ENCODE assay signal across 15 cellular contexts in the genomic region with DNA sequence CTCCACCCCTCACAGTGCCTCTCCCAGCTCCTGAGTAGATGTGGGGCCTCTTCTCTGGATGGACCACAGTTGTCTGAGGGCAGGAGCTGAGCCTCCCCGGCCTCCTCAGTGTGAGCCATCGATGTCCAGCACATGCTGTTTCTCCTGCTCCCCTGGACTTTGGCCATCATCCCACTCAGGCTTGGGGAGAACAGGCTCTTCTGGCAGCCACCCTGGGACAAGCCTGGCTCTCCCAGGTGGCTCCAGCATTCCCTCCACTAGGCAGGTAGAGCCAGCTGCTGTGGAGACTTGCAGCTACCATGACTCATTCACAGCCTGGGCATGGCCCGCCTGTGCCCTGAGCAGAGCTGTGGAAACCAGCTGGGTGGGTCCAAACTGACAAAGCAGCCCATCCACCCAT.
DNase-seq lines count a peak whose midpoint lies in the region; ATAC-seq and TF ChIP-seq lines count a peak whose summit lies in the region.
"Had no signal": no experiment of that assay in that cellular context is flagged by ENCODE, and none has a peak within 500 bp of the region (broad histone marks: within the 10 kb centered on the region; RNA-seq: fewer than 3 reads in every experiment).

No MANE protein-coding gene starts in this region.

- no peak overlapping the region for H3K4me3 Mint-ChIP-seq in WTC11
- H3K4me3 Mint-ChIP-seq: nephron progenitor cell had no signal

- H3K9me3 Mint-ChIP-seq in WTC11, result no peaks in the 10 kb centered on the region
- H3K9me3 Mint-ChIP-seq: nephron progenitor cell had no signal

- H4K91ac ChIP-seq in neuronal stem cell (ENCODE audit: low read depth, low read length, poor library complexity), result peak overlapping the region; percentile 53

- DNase-seq in COLO668 (lab: John Stamatoyannopoulos, UW; ENCODE audit: unreplicated experiment) (peak; percentile 6), NCI-H69 (lab: John Stamatoyannopoulos, UW) (peak; percentile 16), neuronal stem cell (ENCODE audit: low spot score) (no peak), NCI-H2227 treated with DMSO at 0.1 percent for 48 hours (lab: John Stamatoyannopoulos, UW) (no peak), nucleus accumbens (lab: John Stamatoyannopoulos, UW) (no peak), WTC11 (ENCODE audit: low spot score) (no peak)
- DNase-seq: activated CD4-positive, alpha-beta T cell treated with anti-CD3 and anti-CD28 coated beads for 48 hours; Caco-2; dorsolateral prefrontal cortex; NCI-H1092 treated with DMSO at 0.1 percent for 48 hours; NCI-H226; nephron progenitor cell; testis had no signal

- H3K14ac ChIP-seq in neuronal stem cell (ENCODE audit: low read length), result peak overlapping the region; percentile 71

- H3K27me3 ChIP-seq in esophagus (ENCODE audit: control insufficient read depth in 1 of 2, insufficient read depth in 2 of 2, low read length in 2 of 2) (no peaks in the 10 kb centered on the region), neuronal stem cell (ENCODE audit: control insufficient read depth in 3 of 3, insufficient read depth in 3 of 3, low read depth in 1 of 3, low read length in 3 of 3) (no peaks in the 10 kb centered on the region)
- H3K27me3 ChIP-seq: dorsolateral prefrontal cortex, testis had no signal

- ATAC-seq in HG03039 (IDR thresholded peaks at IDR 0.05; ENCODE audit: unreplicated experiment) (no peak), WTC11 (no peak)

- no peaks in the 10 kb centered on the region for H3K9me3 ChIP-seq in esophagus (ENCODE audit: control insufficient read depth in 2 of 2, insufficient read depth in 1 of 2, low read depth in 1 of 2, low read length in 1 of 2)
- H3K9me3 ChIP-seq in neuronal stem cell (replicated peaks in 1 of 2; ENCODE audit: control insufficient read depth in 2 of 2, insufficient read depth in 1 of 2, low read depth in 1 of 2, low read length in 2 of 2), result no peaks in the 10 kb centered on the region
- H3K9me3 ChIP-seq: Caco-2, testis had no signal

- no peaks in the 10 kb centered on the region; the same call in 1 of the 2 replicates for H3K27me3 Mint-ChIP-seq in WTC11 (ENCODE audit: low read depth)

- H4K8ac ChIP-seq in neuronal stem cell (ENCODE audit: low read depth, low read length), result peak overlapping the region; percentile 98

- H2AK5ac ChIP-seq in neuronal stem cell (ENCODE audit: low read depth, low read length), result no peak overlapping the region

- H3K4me1 Mint-ChIP-seq in WTC11, result peaks cover 7% of the 10 kb centered on the region; the same call in 1 of the 2 replicates

- TF ChIP-seq CTCF in WTC11 (IDR thresholded peaks at IDR 0.05), result no peak

- no peak overlapping the region for H3K27ac Mint-ChIP-seq in WTC11
- H3K27ac Mint-ChIP-seq: nephron progenitor cell had no signal

- H2AFZ ChIP-seq in neuronal stem cell (ENCODE audit: low read length), result no peak overlapping the region

- no peak overlapping the region for H3K18ac ChIP-seq in neuronal stem cell (ENCODE audit: low read length)

- H3K36me3 Mint-ChIP-seq in WTC11, result no peaks in the 10 kb centered on the region

- peak overlapping the region; percentile 89 for H3K23ac ChIP-seq in neuronal stem cell (ENCODE audit: low read depth, low read length, poor library complexity)

- no peak overlapping the region for H3K4me2 ChIP-seq in neuronal stem cell (ENCODE audit: insufficient read depth, low read length, poor library complexity, severe bottlenecking)

- no peak overlapping the region for H2BK5ac ChIP-seq in neuronal stem cell (ENCODE audit: low read length)

- H2BK15ac ChIP-seq in neuronal stem cell (ENCODE audit: low read length), result no peak overlapping the region

- POLR2A ChIA-PET in WTC11 (lab: Charles Lee), result no interaction called here

- peaks cover 2 to 13% of the 10 kb centered on the region in 2 donors for H3K4me1 ChIP-seq in esophagus (ENCODE audit: control insufficient read depth in 2 of 2, insufficient read depth in 2 of 2, low read length in 1 of 2)
- no peaks in the 10 kb centered on the region for H3K4me1 ChIP-seq in neuronal stem cell (ENCODE audit: control insufficient read depth in 2 of 2, insufficient read depth in 1 of 2, low read depth in 1 of 2, low read length in 2 of 2)

- H3K4me3 ChIP-seq in esophagus (ENCODE audit: low read depth in 1 of 2, low read length in 2 of 2), result no peak overlapping the region
- H3K4me3 ChIP-seq in neuronal stem cell (ENCODE audit: low read length in 2 of 2), result no peak overlapping the region
- H3K4me3 ChIP-seq: dorsolateral prefrontal cortex, testis had no signal

- WGBS in esophagus, 2 donors, result 37 to 41% methylated on average over 3 of the region's 3 CpGs
- no CpG with 5 or more reads among the region's 3 CpGs for WGBS in neuronal stem cell (ENCODE audit: extremely low coverage in 2 of 2, insufficient read length in 2 of 2, insufficient replicate concordance in 1 of 2), 2 donors

- CTCF ChIA-PET in WTC11 (lab: Charles Lee), result interaction anchor here (0.6 to 1.8 kb wide), 8 partner anchors 19 to 107 kb away, joined by 3 to 7 read pairs (median 4); no protein-coding TSS in a partner anchor

- H3K36me3 ChIP-seq in esophagus (ENCODE audit: control insufficient read depth in 2 of 2, insufficient read depth in 2 of 2, low read length in 1 of 2), result no peaks in the 10 kb centered on the region
- no peaks in the 10 kb centered on the region for H3K36me3 ChIP-seq in neuronal stem cell (replicated peaks in 1 of 2; ENCODE audit: control insufficient read depth in 2 of 2, insufficient read depth in 2 of 2, low read length in 2 of 2)

- H3K4ac ChIP-seq in neuronal stem cell (ENCODE audit: low read length), result no peak overlapping the region

- no peak overlapping the region for H3K9ac ChIP-seq in neuronal stem cell (ENCODE audit: low read depth, low read length, poor library complexity)

- no peak overlapping the region for H2BK120ac ChIP-seq in neuronal stem cell (ENCODE audit: low read depth, low read length)

- H3K79me1 ChIP-seq in neuronal stem cell (ENCODE audit: low read depth, low read length), result no peaks in the 10 kb centered on the region

- no peak overlapping the region for H2BK12ac ChIP-seq in neuronal stem cell (ENCODE audit: low read length)

- H3K27ac ChIP-seq in esophagus (ENCODE audit: low read depth in 2 of 2, low read length in 1 of 2) (peak overlapping the region; percentile 69 to 81), neuronal stem cell (replicated peaks; ENCODE audit: low read length) (no peak overlapping the region)
- H3K27ac ChIP-seq: dorsolateral prefrontal cortex, testis had no signal

TF ChIP-seq in WTC11, 78 proteins besides CTCF, POLR2A, EP300 and RAD21:
- no peak for TF ChIP-seq KAT7 (CRISPR knock-in tag; IDR thresholded peaks at IDR 0.05; ENCODE audit: borderline replicate concordance)
- no peak for TF ChIP-seq SOX15 (CRISPR knock-in tag; IDR thresholded peaks at IDR 0.05)
- no peak for TF ChIP-seq OVOL2 (CRISPR knock-in tag; IDR thresholded peaks at IDR 0.05; ENCODE audit: borderline replicate concordance)
- no peak for TF ChIP-seq GRHL2 (CRISPR knock-in tag; IDR thresholded peaks at IDR 0.05; ENCODE audit: insufficient replicate concordance, severe bottlenecking)
- TF ChIP-seq, protein P1, sequence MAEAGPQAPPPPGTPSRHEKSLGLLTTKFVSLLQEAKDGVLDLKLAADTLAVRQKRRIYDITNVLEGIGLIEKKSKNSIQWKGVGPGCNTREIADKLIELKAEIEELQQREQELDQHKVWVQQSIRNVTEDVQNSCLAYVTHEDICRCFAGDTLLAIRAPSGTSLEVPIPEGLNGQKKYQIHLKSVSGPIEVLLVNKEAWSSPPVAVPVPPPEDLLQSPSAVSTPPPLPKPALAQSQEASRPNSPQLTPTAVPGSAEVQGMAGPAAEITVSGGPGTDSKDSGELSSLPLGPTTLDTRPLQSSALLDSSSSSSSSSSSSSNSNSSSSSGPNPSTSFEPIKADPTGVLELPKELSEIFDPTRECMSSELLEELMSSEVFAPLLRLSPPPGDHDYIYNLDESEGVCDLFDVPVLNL (CRISPR knock-in tag; IDR thresholded peaks at IDR 0.05; ENCODE audit: borderline replicate concordance, low read depth), result no peak
- no peak for TF ChIP-seq IRF1 (CRISPR knock-in tag; IDR thresholded peaks at IDR 0.05)
- no peak for TF ChIP-seq ZNF138 (CRISPR knock-in tag; conservative IDR thresholded peaks at IDR 0.05)
- TF ChIP-seq, protein P2, sequence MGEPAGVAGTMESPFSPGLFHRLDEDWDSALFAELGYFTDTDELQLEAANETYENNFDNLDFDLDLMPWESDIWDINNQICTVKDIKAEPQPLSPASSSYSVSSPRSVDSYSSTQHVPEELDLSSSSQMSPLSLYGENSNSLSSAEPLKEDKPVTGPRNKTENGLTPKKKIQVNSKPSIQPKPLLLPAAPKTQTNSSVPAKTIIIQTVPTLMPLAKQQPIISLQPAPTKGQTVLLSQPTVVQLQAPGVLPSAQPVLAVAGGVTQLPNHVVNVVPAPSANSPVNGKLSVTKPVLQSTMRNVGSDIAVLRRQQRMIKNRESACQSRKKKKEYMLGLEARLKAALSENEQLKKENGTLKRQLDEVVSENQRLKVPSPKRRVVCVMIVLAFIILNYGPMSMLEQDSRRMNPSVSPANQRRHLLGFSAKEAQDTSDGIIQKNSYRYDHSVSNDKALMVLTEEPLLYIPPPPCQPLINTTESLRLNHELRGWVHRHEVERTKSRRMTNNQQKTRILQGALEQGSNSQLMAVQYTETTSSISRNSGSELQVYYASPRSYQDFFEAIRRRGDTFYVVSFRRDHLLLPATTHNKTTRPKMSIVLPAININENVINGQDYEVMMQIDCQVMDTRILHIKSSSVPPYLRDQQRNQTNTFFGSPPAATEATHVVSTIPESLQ (CRISPR knock-in tag; IDR thresholded peaks at IDR 0.05), result no peak
- TF ChIP-seq CREM (CRISPR knock-in tag; IDR thresholded peaks at IDR 0.05), result no peak
- TF ChIP-seq, protein P3, sequence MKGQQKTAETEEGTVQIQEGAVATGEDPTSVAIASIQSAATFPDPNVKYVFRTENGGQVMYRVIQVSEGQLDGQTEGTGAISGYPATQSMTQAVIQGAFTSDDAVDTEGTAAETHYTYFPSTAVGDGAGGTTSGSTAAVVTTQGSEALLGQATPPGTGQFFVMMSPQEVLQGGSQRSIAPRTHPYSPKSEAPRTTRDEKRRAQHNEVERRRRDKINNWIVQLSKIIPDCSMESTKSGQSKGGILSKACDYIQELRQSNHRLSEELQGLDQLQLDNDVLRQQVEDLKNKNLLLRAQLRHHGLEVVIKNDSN (CRISPR knock-in tag; IDR thresholded peaks at IDR 0.05), result no peak
- no peak for TF ChIP-seq ETV6 (CRISPR knock-in tag; IDR thresholded peaks at IDR 0.05)
TF ChIP-seq in WTC11: peak in this region for 0.

Comparison
In these comparisons a context has a peak if more than half of its experiments do, and no peak if none do; other contexts are left out.
1. DNase-seq: peak in COLO668 (single experiment) and NCI-H69 (single experiment); none in neuronal stem cell (single experiment), NCI-H2227 treated with DMSO at 0.1 percent for 48 hours (single experiment), nucleus accumbens (0 of 56) and WTC11 (single experiment).